In the genomic region with DNA sequence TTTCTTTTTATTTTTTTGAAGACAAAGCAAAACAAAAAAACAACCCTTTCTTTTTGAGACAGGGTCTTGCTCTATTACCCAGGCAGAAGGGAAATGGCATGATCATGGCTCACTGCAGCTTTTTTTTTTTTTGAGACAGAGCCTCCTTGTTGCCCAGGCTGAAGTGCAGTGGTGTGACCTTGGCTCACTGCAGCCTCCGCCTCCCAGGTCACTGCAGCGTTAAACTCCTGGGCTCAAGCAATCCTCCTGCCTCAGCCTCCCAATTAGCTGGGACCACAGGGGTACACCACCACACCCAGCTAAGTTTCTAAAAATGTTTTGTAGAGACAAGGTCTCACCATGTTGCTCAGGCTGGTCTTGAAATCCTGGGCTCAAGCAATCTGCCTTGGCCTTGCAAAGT, we compare ENCODE assay signal across 20 cellular contexts.
"Had no signal": no experiment of that assay in that cellular context is flagged by ENCODE, and none has a peak within 500 bp of the region (broad histone marks: within the 10 kb centered on the region; RNA-seq: fewer than 3 reads in every experiment).

No MANE protein-coding gene starts in this region.

- H3K36me3 Mint-ChIP-seq: memory B cell, neural progenitor cell had no signal

- H3K9me3 ChIP-seq: esophagus muscularis mucosa, gastroesophageal sphincter, heart left ventricle, prostate gland, right atrium auricular region, sigmoid colon, thoracic aorta, transverse colon, upper lobe of right lung, uterus had no signal

- H3K4me3 Mint-ChIP-seq: dendritic cell treated with granulocyte-macrophage colony-stimulating factor and Interleukin-4, amounts not matched to agents 40 ng/mL and 50 ng/mL, for 4 days; endodermal cell; nephron; neural progenitor cell had no signal

- DNase-seq: foreskin keratinocyte, heart left ventricle, sigmoid colon, upper lobe of right lung, uterus had no signal

- H2AFZ ChIP-seq: hepatocyte had no signal

- H3K4me3 ChIP-seq: esophagus muscularis mucosa, gastroesophageal sphincter, heart left ventricle, hepatocyte, lung, neural progenitor cell, prostate gland, right atrium auricular region, sigmoid colon, thoracic aorta, transverse colon, upper lobe of right lung, uterus had no signal

- H3K36me3 ChIP-seq: esophagus muscularis mucosa, gastroesophageal sphincter, heart left ventricle, neural progenitor cell, prostate gland, right atrium auricular region, sigmoid colon, thoracic aorta, transverse colon, upper lobe of right lung, uterus had no signal

- H3K27ac Mint-ChIP-seq: dendritic cell treated with granulocyte-macrophage colony-stimulating factor and Interleukin-4, amounts not matched to agents 40 ng/mL and 50 ng/mL, for 4 days; nephron; neural progenitor cell had no signal

- H3K27me3 ChIP-seq: esophagus muscularis mucosa, foreskin keratinocyte, gastroesophageal sphincter, heart left ventricle, hepatocyte, neural progenitor cell, right atrium auricular region, sigmoid colon, transverse colon, upper lobe of right lung, uterus had no signal

- ATAC-seq: gastroesophageal sphincter had no signal

- H3K27me3 Mint-ChIP-seq: dendritic cell treated with granulocyte-macrophage colony-stimulating factor and Interleukin-4, amounts not matched to agents 40 ng/mL and 50 ng/mL, for 4 days; memory B cell; stimulated activated naive CD8-positive, alpha-beta T cell treated with anti-CD3 and anti-CD28 coated beads, Interleukin-15, Interleukin-2, amounts not matched to agents 100 ng/mL and 50 ng/mL, for 24 hours had no signal

- H3K4me1 ChIP-seq: esophagus muscularis mucosa, gastroesophageal sphincter, prostate gland, uterus had no signal

- H3K27ac ChIP-seq: esophagus muscularis mucosa, gastroesophageal sphincter, heart left ventricle, neural progenitor cell, prostate gland, right atrium auricular region, sigmoid colon, thoracic aorta, upper lobe of right lung, uterus had no signal

- H3K9me3 Mint-ChIP-seq: dendritic cell treated with granulocyte-macrophage colony-stimulating factor and Interleukin-4, amounts not matched to agents 40 ng/mL and 50 ng/mL, for 4 days; endodermal cell; memory B cell; nephron; stimulated activated effector memory CD8-positive, alpha-beta T cell treated with anti-CD3 and anti-CD28 coated beads, Interleukin-12 subunit alpha, Interleukin-12 subunit beta, amount 100 ng/mL, for 72 hours; stimulated activated naive CD8-positive, alpha-beta T cell treated with anti-CD3 and anti-CD28 coated beads, Interleukin-15, Interleukin-2, amounts not matched to agents 100 ng/mL and 50 ng/mL, for 24 hours had no signal

- H3K9ac ChIP-seq: neural progenitor cell had no signal
